ENCODE assay signal across 1 cellular context in genomic region chr19:2084993-2085720, GRCh38.
TF ChIP-seq lines count a peak whose summit lies in the region.

No MANE protein-coding gene starts in this region.

TF ChIP-seq in GM12878, 131 proteins besides CTCF, POLR2A, EP300 and RAD21 (continues in another document):
- 0 out of 2 replicates have a peak, but pooled peaks have one; percentile 73 for TF ChIP-seq STAT3 (IDR thresholded peaks at IDR 0.05; ENCODE audit: low read depth, low read length)
- TF ChIP-seq, protein P1, sequence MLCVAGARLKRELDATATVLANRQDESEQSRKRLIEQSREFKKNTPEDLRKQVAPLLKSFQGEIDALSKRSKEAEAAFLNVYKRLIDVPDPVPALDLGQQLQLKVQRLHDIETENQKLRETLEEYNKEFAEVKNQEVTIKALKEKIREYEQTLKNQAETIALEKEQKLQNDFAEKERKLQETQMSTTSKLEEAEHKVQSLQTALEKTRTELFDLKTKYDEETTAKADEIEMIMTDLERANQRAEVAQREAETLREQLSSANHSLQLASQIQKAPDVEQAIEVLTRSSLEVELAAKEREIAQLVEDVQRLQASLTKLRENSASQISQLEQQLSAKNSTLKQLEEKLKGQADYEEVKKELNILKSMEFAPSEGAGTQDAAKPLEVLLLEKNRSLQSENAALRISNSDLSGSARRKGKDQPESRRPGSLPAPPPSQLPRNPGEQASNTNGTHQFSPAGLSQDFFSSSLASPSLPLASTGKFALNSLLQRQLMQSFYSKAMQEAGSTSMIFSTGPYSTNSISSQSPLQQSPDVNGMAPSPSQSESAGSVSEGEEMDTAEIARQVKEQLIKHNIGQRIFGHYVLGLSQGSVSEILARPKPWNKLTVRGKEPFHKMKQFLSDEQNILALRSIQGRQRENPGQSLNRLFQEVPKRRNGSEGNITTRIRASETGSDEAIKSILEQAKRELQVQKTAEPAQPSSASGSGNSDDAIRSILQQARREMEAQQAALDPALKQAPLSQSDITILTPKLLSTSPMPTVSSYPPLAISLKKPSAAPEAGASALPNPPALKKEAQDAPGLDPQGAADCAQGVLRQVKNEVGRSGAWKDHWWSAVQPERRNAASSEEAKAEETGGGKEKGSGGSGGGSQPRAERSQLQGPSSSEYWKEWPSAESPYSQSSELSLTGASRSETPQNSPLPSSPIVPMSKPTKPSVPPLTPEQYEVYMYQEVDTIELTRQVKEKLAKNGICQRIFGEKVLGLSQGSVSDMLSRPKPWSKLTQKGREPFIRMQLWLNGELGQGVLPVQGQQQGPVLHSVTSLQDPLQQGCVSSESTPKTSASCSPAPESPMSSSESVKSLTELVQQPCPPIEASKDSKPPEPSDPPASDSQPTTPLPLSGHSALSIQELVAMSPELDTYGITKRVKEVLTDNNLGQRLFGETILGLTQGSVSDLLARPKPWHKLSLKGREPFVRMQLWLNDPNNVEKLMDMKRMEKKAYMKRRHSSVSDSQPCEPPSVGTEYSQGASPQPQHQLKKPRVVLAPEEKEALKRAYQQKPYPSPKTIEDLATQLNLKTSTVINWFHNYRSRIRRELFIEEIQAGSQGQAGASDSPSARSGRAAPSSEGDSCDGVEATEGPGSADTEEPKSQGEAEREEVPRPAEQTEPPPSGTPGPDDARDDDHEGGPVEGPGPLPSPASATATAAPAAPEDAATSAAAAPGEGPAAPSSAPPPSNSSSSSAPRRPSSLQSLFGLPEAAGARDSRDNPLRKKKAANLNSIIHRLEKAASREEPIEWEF (IDR thresholded peaks at IDR 0.05; ENCODE audit: insufficient replicate concordance, low read depth, low read length), result peak; percentile 47
- TF ChIP-seq NFXL1 (IDR thresholded peaks at IDR 0.05; ENCODE audit: borderline replicate concordance), result no peak
- TF ChIP-seq, protein P2, sequence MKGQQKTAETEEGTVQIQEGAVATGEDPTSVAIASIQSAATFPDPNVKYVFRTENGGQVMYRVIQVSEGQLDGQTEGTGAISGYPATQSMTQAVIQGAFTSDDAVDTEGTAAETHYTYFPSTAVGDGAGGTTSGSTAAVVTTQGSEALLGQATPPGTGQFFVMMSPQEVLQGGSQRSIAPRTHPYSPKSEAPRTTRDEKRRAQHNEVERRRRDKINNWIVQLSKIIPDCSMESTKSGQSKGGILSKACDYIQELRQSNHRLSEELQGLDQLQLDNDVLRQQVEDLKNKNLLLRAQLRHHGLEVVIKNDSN (IDR thresholded peaks at IDR 0.05; ENCODE audit: borderline replicate concordance, extremely low read length, insufficient read depth, low read depth, low read length), result no peak
- no peak for TF ChIP-seq ASH2L (IDR thresholded peaks at IDR 0.05; ENCODE audit: borderline replicate concordance, low read depth)
- TF ChIP-seq, protein P3, sequence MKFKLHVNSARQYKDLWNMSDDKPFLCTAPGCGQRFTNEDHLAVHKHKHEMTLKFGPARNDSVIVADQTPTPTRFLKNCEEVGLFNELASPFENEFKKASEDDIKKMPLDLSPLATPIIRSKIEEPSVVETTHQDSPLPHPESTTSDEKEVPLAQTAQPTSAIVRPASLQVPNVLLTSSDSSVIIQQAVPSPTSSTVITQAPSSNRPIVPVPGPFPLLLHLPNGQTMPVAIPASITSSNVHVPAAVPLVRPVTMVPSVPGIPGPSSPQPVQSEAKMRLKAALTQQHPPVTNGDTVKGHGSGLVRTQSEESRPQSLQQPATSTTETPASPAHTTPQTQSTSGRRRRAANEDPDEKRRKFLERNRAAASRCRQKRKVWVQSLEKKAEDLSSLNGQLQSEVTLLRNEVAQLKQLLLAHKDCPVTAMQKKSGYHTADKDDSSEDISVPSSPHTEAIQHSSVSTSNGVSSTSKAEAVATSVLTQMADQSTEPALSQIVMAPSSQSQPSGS (IDR thresholded peaks at IDR 0.05; ENCODE audit: low read length), result peak; percentile 92
- TF ChIP-seq SREBF2 (IDR thresholded peaks at IDR 0.05; ENCODE audit: low read length), result no peak
- TF ChIP-seq BMI1 (IDR thresholded peaks at IDR 0.05; ENCODE audit: borderline replicate concordance), result peak; percentile 88
- TF ChIP-seq, protein P4, sequence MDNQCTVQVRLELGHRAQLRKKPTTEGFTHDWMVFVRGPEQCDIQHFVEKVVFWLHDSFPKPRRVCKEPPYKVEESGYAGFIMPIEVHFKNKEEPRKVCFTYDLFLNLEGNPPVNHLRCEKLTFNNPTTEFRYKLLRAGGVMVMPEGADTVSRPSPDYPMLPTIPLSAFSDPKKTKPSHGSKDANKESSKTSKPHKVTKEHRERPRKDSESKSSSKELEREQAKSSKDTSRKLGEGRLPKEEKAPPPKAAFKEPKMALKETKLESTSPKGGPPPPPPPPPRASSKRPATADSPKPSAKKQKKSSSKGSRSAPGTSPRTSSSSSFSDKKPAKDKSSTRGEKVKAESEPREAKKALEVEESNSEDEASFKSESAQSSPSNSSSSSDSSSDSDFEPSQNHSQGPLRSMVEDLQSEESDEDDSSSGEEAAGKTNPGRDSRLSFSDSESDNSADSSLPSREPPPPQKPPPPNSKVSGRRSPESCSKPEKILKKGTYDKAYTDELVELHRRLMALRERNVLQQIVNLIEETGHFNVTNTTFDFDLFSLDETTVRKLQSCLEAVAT (IDR thresholded peaks at IDR 0.05), result peak; percentile 93
- TF ChIP-seq EZH2 (IDR thresholded peaks at IDR 0.05; ENCODE audit: borderline replicate concordance, control insufficient read depth, low read depth, low read length), result no peak
- TF ChIP-seq RBBP5 (conservative IDR thresholded peaks at IDR 0.05), result no peak
- TF ChIP-seq TCF7 (IDR thresholded peaks at IDR 0.05; ENCODE audit: borderline replicate concordance), result no peak
- peak; percentile 92 for TF ChIP-seq ELK1 (IDR thresholded peaks at IDR 0.05; ENCODE audit: low read depth, low read length)
- TF ChIP-seq CHD1 (IDR thresholded peaks at IDR 0.05; ENCODE audit: low read depth, low read length), result no peak
- peak; percentile 95 for TF ChIP-seq POU2F2 (IDR thresholded peaks at IDR 0.05; ENCODE audit: borderline replicate concordance, low read depth, low read length)
- peak; percentile 93; the same call in 1 of the 2 replicates for TF ChIP-seq MTA3 (IDR thresholded peaks at IDR 0.05; ENCODE audit: borderline replicate concordance, low read length)
- peak; percentile 96 for TF ChIP-seq PAX5 (IDR thresholded peaks at IDR 0.05; ENCODE audit: borderline replicate concordance, low read depth, low read length)
- TF ChIP-seq ZNF217 (IDR thresholded peaks at IDR 0.05), result peak; percentile 85
- no peak for TF ChIP-seq SRF (IDR thresholded peaks at IDR 0.05; ENCODE audit: low read depth in 2 of 2, low read length in 2 of 2)
- peak; percentile 73; the same call in 1 of the 2 replicates for TF ChIP-seq SPI1 (IDR thresholded peaks at IDR 0.05; ENCODE audit: borderline replicate concordance, insufficient read depth, low read depth, low read length)
- peak; percentile 89 for TF ChIP-seq SMAD1 (IDR thresholded peaks at IDR 0.05; ENCODE audit: low read depth, partially characterized antibody)
- TF ChIP-seq LARP7 (IDR thresholded peaks at IDR 0.05), result peak; percentile 70
- TF ChIP-seq, protein P5, sequence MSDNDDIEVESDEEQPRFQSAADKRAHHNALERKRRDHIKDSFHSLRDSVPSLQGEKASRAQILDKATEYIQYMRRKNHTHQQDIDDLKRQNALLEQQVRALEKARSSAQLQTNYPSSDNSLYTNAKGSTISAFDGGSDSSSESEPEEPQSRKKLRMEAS (IDR thresholded peaks at IDR 0.05; ENCODE audit: low read depth, low read length), result peak; percentile 51; the same call in 1 of the 2 replicates
- no peak; the same call in 1 of the 2 replicates for TF ChIP-seq HCFC1 (IDR thresholded peaks at IDR 0.05; ENCODE audit: low read length)
- TF ChIP-seq YBX1 (IDR thresholded peaks at IDR 0.05), result no peak
- TF ChIP-seq, protein P6, sequence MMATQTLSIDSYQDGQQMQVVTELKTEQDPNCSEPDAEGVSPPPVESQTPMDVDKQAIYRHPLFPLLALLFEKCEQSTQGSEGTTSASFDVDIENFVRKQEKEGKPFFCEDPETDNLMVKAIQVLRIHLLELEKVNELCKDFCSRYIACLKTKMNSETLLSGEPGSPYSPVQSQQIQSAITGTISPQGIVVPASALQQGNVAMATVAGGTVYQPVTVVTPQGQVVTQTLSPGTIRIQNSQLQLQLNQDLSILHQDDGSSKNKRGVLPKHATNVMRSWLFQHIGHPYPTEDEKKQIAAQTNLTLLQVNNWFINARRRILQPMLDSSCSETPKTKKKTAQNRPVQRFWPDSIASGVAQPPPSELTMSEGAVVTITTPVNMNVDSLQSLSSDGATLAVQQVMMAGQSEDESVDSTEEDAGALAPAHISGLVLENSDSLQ (IDR thresholded peaks at IDR 0.05), result peak; percentile 70
- peak; percentile 91 for TF ChIP-seq MEF2A (IDR thresholded peaks at IDR 0.05; ENCODE audit: insufficient read depth, low read depth, low read length)
- no peak for TF ChIP-seq FOXK2 (IDR thresholded peaks at IDR 0.05)
- TF ChIP-seq HDGF (IDR thresholded peaks at IDR 0.05), result peak; percentile 46; the same call in 1 of the 2 replicates
- TF ChIP-seq BCLAF1 (IDR thresholded peaks at IDR 0.05), result no peak
- TF ChIP-seq ZZZ3 (IDR thresholded peaks at IDR 0.05; ENCODE audit: control insufficient read depth, insufficient read length, low read depth), result no peak
- TF ChIP-seq MYC (IDR thresholded peaks at IDR 0.05; ENCODE audit: insufficient read depth, insufficient read length, insufficient replicate concordance, low read length, severe bottlenecking), result no peak
- no peak for TF ChIP-seq ESRRA (IDR thresholded peaks at IDR 0.05; ENCODE audit: low read length)
- peak; percentile 85 for TF ChIP-seq RCOR1 (conservative IDR thresholded peaks at IDR 0.05; ENCODE audit: low read depth, low read length)
- peak; percentile 66 for TF ChIP-seq YY1 (IDR thresholded peaks at IDR 0.05; ENCODE audit: low read depth, low read length)
- TF ChIP-seq RB1 (IDR thresholded peaks at IDR 0.05; ENCODE audit: borderline replicate concordance), result peak; percentile 28; the same call in 1 of the 2 replicates
- no peak; the same call in 1 of the 2 replicates for TF ChIP-seq SMC3 (IDR thresholded peaks at IDR 0.05; ENCODE audit: borderline replicate concordance, low read length)
- TF ChIP-seq, protein P7, sequence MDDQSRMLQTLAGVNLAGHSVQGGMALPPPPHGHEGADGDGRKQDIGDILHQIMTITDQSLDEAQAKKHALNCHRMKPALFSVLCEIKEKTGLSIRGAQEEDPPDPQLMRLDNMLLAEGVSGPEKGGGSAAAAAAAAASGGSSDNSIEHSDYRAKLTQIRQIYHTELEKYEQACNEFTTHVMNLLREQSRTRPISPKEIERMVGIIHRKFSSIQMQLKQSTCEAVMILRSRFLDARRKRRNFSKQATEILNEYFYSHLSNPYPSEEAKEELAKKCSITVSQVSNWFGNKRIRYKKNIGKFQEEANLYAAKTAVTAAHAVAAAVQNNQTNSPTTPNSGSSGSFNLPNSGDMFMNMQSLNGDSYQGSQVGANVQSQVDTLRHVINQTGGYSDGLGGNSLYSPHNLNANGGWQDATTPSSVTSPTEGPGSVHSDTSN (IDR thresholded peaks at IDR 0.05; ENCODE audit: insufficient replicate concordance, low read depth, low read length), result peak; percentile 43
- no peak; the same call in none of the 2 replicates for TF ChIP-seq REST (IDR thresholded peaks at IDR 0.05; ENCODE audit: low read depth, low read length)
- peak; percentile 90 for TF ChIP-seq MEF2B (IDR thresholded peaks at IDR 0.05; ENCODE audit: partially characterized antibody, poor library complexity, severe bottlenecking)
- TF ChIP-seq HDAC6 (IDR thresholded peaks at IDR 0.05; ENCODE audit: unreplicated experiment), result no peak
- peak; percentile 71 for TF ChIP-seq SIN3A (IDR thresholded peaks at IDR 0.05; ENCODE audit: low read depth, low read length)
- TF ChIP-seq NR2C1 (IDR thresholded peaks at IDR 0.05), result no peak
- TF ChIP-seq FOXM1 (IDR thresholded peaks at IDR 0.05; ENCODE audit: low read depth, low read length), result peak; percentile 97
